In genomic region chr3:73056365-73057150, GRCh38 we compare ENCODE assay signal across 9 cellular contexts. TPM values are rescaled to one million over a fixed set of nuclear protein-coding genes. Genes with fewer than 3 reads are reported as not detected.
A peak's percentile ranks its signal among the peaks of the same experiment; 100 is the strongest.
DNase-seq lines count a peak whose midpoint lies in the region; ATAC-seq and TF ChIP-seq lines count a peak whose summit lies in the region.
"Had no signal": no experiment of that assay in that cellular context is flagged by ENCODE, and none has a peak within 500 bp of the region (broad histone marks: within the 10 kb centered on the region; RNA-seq: fewer than 3 reads in every experiment).

No MANE protein-coding gene starts in this region.

- H3K4me1 ChIP-seq in mammary epithelial cell (ENCODE audit: insufficient read depth, low read length), result no peaks in the 10 kb centered on the region
- peaks cover 4 to 10% of the 10 kb centered on the region in 2 donors for H3K4me1 ChIP-seq in left lung

- in situ Hi-C loops in mammary epithelial cell (cut with MboI; ENCODE audit: low sequenced_read_pairs in 2 of 2), result no loop called here

- ATAC-seq in left lung (peak; percentile 85), GM18909 (IDR thresholded peaks at IDR 0.05; ENCODE audit: poor library complexity, unreplicated experiment) (no peak), HG03469 (IDR thresholded peaks at IDR 0.05; ENCODE audit: unreplicated experiment) (no peak)

- DNase-seq in DMS 273 (lab: John Stamatoyannopoulos, UW; ENCODE audit: unreplicated experiment) (peak; percentile 11), DMS 273 treated with DMSO at 0.1 percent for 48 hours (lab: John Stamatoyannopoulos, UW) (no peak), NCI-H1092 (lab: John Stamatoyannopoulos, UW) (peak; percentile 3), mammary epithelial cell (peak; percentile 19), left lung (no peak), HuH-7.5 (ENCODE audit: low spot score) (no peak)

- H3K36me3 ChIP-seq in mammary epithelial cell (ENCODE audit: insufficient read depth, low read length), result no peaks in the 10 kb centered on the region
- H3K36me3 ChIP-seq in left lung, result peaks cover 0 to 19% of the 10 kb centered on the region in 2 donors

- H2AFZ ChIP-seq in mammary epithelial cell (ENCODE audit: low read depth, low read length), result no peak overlapping the region

- H4K20me1 ChIP-seq in mammary epithelial cell (ENCODE audit: insufficient read depth, low read length), result no peaks in the 10 kb centered on the region

- no peaks in the 10 kb centered on the region for H3K27me3 ChIP-seq in mammary epithelial cell (ENCODE audit: insufficient read depth, low read length)
- H3K27me3 ChIP-seq in left lung, result no peaks in the 10 kb centered on the region
- H3K27me3 ChIP-seq: BLaER1 had no signal

- CTCF ChIA-PET in mammary epithelial cell (lab: Charles Lee; ENCODE audit: low non-redundant PET), result interaction anchor here (0.6 to 1.2 kb wide), 5 partner anchors 38 to 206 kb away, joined by 3 to 11 read pairs (median 4); no protein-coding TSS in a partner anchor

- no peak overlapping the region for H3K9ac ChIP-seq in mammary epithelial cell (ENCODE audit: insufficient read depth, low read length)

- BruUV-seq in mammary epithelial cell (replicated peaks; lab: Mats Ljungman, UMichigan), result no TSS peak

- intact Hi-C loops in mammary epithelial cell (cut with micrococcal nuclease) (loop anchor here (1.0 to 5.0 kb wide), 3 partner anchors 59 to 205 kb away; partner anchors contain the start of gene PPP4R2), left lung (cut with DNase I) (no loop called here)

- H3K4me3 ChIP-seq in mammary epithelial cell (replicated peaks in 1 of 3; ENCODE audit: insufficient read depth in 1 of 3, low read depth in 2 of 3, low read length in 3 of 3), result no peak overlapping the region
- no peak overlapping the region for H3K4me3 ChIP-seq in left lung
- H3K4me3 ChIP-seq: BLaER1 had no signal

- H3K79me2 ChIP-seq in mammary epithelial cell (ENCODE audit: insufficient read depth, low read length), result peaks cover 71% of the 10 kb centered on the region

- TF ChIP-seq CTCF in mammary epithelial cell (conservative IDR thresholded peaks at IDR 0.05 in 1 of 2, IDR thresholded peaks at IDR 0.05 in 1 of 2; ENCODE audit: extremely low read depth in 1 of 2, insufficient read depth in 1 of 2, low read depth in 1 of 2, low read length in 2 of 2) (peak; percentile 46 to 48), left lung (IDR thresholded peaks at IDR 0.05) (peak in 1 of 2 donors; percentile 28)

- WGBS in mammary epithelial cell (ENCODE audit: low coverage, missing lambda C conversion rate), result 7% methylated on average over 3 of the region's 3 CpGs

- peak overlapping the region; percentile 23 for H3K4me2 ChIP-seq in mammary epithelial cell (ENCODE audit: insufficient read depth, low read depth, low read length)
- H3K4me2 ChIP-seq: BLaER1 had no signal

- dilution Hi-C loops in mammary epithelial cell (cut with HindIII; ENCODE audit: low sequenced_read_pairs), result no loop called here

- H3K27ac ChIP-seq in mammary epithelial cell (ENCODE audit: insufficient read depth, low read depth, low read length) (peak overlapping the region; percentile 57), left lung (no peak overlapping the region)
- H3K27ac ChIP-seq: BLaER1 had no signal

- H3K9me3 ChIP-seq in mammary epithelial cell (replicated peaks; ENCODE audit: insufficient read depth, low read length) (no peaks in the 10 kb centered on the region), left lung (no peaks in the 10 kb centered on the region)
- H3K9me3 ChIP-seq: BLaER1 had no signal

RNA-seq across cellular contexts. Expression of gene EBLN2, which starts 4.9 kb away (rescaled TPM):
- total RNA-seq in mammary epithelial cell, result 1 to 10 TPM; 4.4 to 4.5 TPM
- polyA plus RNA-seq in mammary epithelial cell, result 0.42 TPM
- polyA minus RNA-seq in mammary epithelial cell, result not detected
- 1 to 10 TPM; 3.7 to 4.0 TPM for total RNA-seq in left lung

RNA-seq across cellular contexts. Expression of gene PPP4R2, which starts 59.9 kb away (rescaled TPM):
- total RNA-seq in mammary epithelial cell (10 to 100 TPM; 57.0 to 74.4 TPM), left lung (10 to 100 TPM; 71.5 to 73.0 TPM)
- polyA plus RNA-seq in mammary epithelial cell, result 13.5 TPM
- 14.8 TPM for polyA minus RNA-seq in mammary epithelial cell

Comparison
In these comparisons a context has a peak if more than half of its experiments do, and no peak if none do; other contexts are left out.
1. DNase-seq: peak in DMS 273 (single experiment), NCI-H1092 (single experiment) and mammary epithelial cell (single experiment); none in DMS 273 treated with DMSO at 0.1 percent for 48 hours (single experiment), left lung (0 of 2) and HuH-7.5 (single experiment).